Comparison of ENCODE assay signal across 8 cellular contexts in the genomic region with DNA sequence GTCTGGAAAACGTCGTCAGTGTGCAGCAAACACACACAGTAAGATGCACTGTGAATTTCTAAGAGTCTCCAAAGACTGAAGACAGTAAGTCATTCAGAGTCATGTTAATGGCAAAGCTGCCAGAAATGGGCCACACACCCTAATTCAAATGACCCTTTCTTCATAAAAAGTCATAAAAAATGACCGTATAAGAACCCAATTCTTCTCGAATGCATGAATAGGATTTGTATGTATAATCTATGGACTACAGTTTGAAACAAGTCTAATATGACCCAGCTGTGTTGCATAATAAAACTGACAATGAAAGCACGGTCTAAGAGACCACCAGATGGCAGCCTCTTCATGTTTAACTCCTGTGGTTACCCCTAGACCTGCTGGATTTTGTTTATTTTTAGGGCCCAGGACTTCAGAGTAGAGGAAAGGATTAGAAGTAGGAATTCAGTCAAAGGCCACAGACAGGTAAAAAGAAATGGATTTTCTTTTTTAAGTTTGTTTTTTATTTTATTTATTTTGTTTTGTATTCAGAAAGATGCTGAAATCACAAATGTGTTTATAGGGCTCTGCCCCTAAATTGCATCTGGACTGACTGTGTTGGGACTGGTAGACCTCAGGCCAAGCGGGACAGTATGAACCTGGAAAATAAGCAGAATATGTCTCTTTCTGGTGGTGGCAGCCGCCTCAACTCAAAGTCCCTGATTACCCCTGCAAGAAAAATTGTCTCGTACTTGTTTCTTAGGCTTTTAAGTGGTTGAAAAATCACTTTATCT. TPM values are rescaled to one million over a fixed set of nuclear protein-coding genes. Genes with fewer than 3 reads are reported as not detected.
A peak's percentile ranks its signal among the peaks of the same experiment; 100 is the strongest.
DNase-seq lines count a peak whose midpoint lies in the region; ATAC-seq and TF ChIP-seq lines count a peak whose summit lies in the region.

No MANE protein-coding gene starts in this region.

- H3K9ac ChIP-seq in fibroblast of lung (ENCODE audit: insufficient read depth, low read length): no peak overlapping the region

- no peaks in the 10 kb centered on the region for H3K36me3 Mint-ChIP-seq in Calu3 (ENCODE audit: insufficient read depth, unreplicated experiment)
- H3K36me3 Mint-ChIP-seq in naive thymus-derived CD4-positive, alpha-beta T cell: no peaks in the 10 kb centered on the region

- TF ChIP-seq CTCF in Calu3 (IDR thresholded peaks at IDR 0.05; ENCODE audit: unreplicated experiment) (peak; percentile 59), LNCaP clone FGC (IDR thresholded peaks at IDR 0.05; ENCODE audit: control insufficient read depth, extremely low read depth, insufficient read depth) (peak; percentile 71), RWPE1 (conservative IDR thresholded peaks at IDR 0.05; ENCODE audit: low read depth) (peak; percentile 78), fibroblast of lung (conservative IDR thresholded peaks at IDR 0.05 in 1 of 2, IDR thresholded peaks at IDR 0.05 in 1 of 2; ENCODE audit: low read depth in 1 of 2, low read length in 2 of 2) (peak; percentile 74 to 76)

- H3K9me3 Mint-ChIP-seq in Calu3 (ENCODE audit: low read depth, unreplicated experiment): no peaks in the 10 kb centered on the region
- H3K9me3 Mint-ChIP-seq in naive thymus-derived CD4-positive, alpha-beta T cell: peaks cover 0 to 8% (median 0%) of the 10 kb centered on the region in 11 donors

- no peak overlapping the region for H2AFZ ChIP-seq in fibroblast of lung (ENCODE audit: low read length)

- ATAC-seq in GM21367 (IDR thresholded peaks at IDR 0.05; ENCODE audit: unreplicated experiment) (peak; percentile 75), GM21737 (IDR thresholded peaks at IDR 0.05; ENCODE audit: unreplicated experiment) (no peak)
- no peak for ATAC-seq in naive thymus-derived CD4-positive, alpha-beta T cell

- no peak overlapping the region for H3K4me3 Mint-ChIP-seq in Calu3 (ENCODE audit: low read depth, unreplicated experiment)
- no peak overlapping the region for H3K4me3 Mint-ChIP-seq in naive thymus-derived CD4-positive, alpha-beta T cell

- DNase-seq in Calu3 (peak; percentile 44), LNCaP clone FGC (ENCODE audit: low read depth) (peak; percentile 26), RWPE1 (ENCODE audit: low spot score) (peak; percentile 62), fibroblast of lung (ENCODE audit: low read depth in 2 of 2) (peak; percentile 61 to 86), non-pigmented ciliary epithelial cell (ENCODE audit: low read depth) (peak; percentile 63)
- no peak for DNase-seq in naive thymus-derived CD4-positive, alpha-beta T cell

- peaks cover 11% of the 10 kb centered on the region for H3K27me3 Mint-ChIP-seq in Calu3 (ENCODE audit: unreplicated experiment)
- H3K27me3 Mint-ChIP-seq in naive thymus-derived CD4-positive, alpha-beta T cell: no peaks in the 10 kb centered on the region

- H3K4me3 ChIP-seq in LNCaP clone FGC (ENCODE audit: low read depth, low read length) (no peak overlapping the region), fibroblast of lung (replicated peaks in 1 of 4; ENCODE audit: control extremely low read depth in 1 of 4, insufficient read depth in 1 of 4, low read depth in 3 of 4, low read length in 4 of 4) (no peak overlapping the region)
- no peak overlapping the region for H3K4me3 ChIP-seq in naive thymus-derived CD4-positive, alpha-beta T cell (ENCODE audit: low read length)

- no peak overlapping the region for H3K27ac ChIP-seq in RWPE1
- H3K27ac ChIP-seq in fibroblast of lung (ENCODE audit: insufficient read depth, low read length): no peak overlapping the region
- H3K27ac ChIP-seq in naive thymus-derived CD4-positive, alpha-beta T cell (ENCODE audit: low read depth, low read length): no peak overlapping the region

- intact Hi-C loops in Calu3 (cut with micrococcal nuclease; ENCODE audit: unreplicated experiment): loop anchor here (1.0 to 5.0 kb wide), 4 partner anchors 371 to 733 kb away; no protein-coding TSS in a partner anchor
- intact Hi-C loops in naive thymus-derived CD4-positive, alpha-beta T cell (cut with micrococcal nuclease): loop anchor here in 1 of 2 donors (2.0 kb wide), 1 partner anchor 405 kb away; no protein-coding TSS in a partner anchor

- H3K27me3 ChIP-seq in fibroblast of lung (ENCODE audit: control insufficient read depth, insufficient read depth, low read length): no peaks in the 10 kb centered on the region
- no peaks in the 10 kb centered on the region for H3K27me3 ChIP-seq in naive thymus-derived CD4-positive, alpha-beta T cell (ENCODE audit: control insufficient read depth in 2 of 2, insufficient read depth in 2 of 2, low read length in 2 of 2)

- H4K20me1 ChIP-seq in fibroblast of lung (ENCODE audit: control insufficient read depth, extremely low read depth, insufficient read depth, low read length): no peaks in the 10 kb centered on the region

- H3K4me1 ChIP-seq in fibroblast of lung (ENCODE audit: control insufficient read depth, extremely low read depth, insufficient read depth, low read length): no peaks in the 10 kb centered on the region
- no peaks in the 10 kb centered on the region for H3K4me1 ChIP-seq in naive thymus-derived CD4-positive, alpha-beta T cell (ENCODE audit: control insufficient read depth in 2 of 2, insufficient read depth in 2 of 2, low read length in 2 of 2)

- H3K27ac Mint-ChIP-seq in Calu3 (ENCODE audit: unreplicated experiment): no peak overlapping the region
- H3K27ac Mint-ChIP-seq in naive thymus-derived CD4-positive, alpha-beta T cell: no peak overlapping the region

- H3K36me3 ChIP-seq in fibroblast of lung (ENCODE audit: control insufficient read depth, insufficient read depth, low read length): no peaks in the 10 kb centered on the region
- no peaks in the 10 kb centered on the region for H3K36me3 ChIP-seq in naive thymus-derived CD4-positive, alpha-beta T cell (ENCODE audit: control insufficient read depth in 2 of 3, insufficient read depth in 3 of 3, low read length in 3 of 3)

- CTCF ChIA-PET in Calu3 (lab: Charles Lee) (interaction anchor here (0.5 to 1.0 kb wide), 2 partner anchors 405 to 719 kb away, joined by 3 to 17 read pairs; a partner anchor contains a TSS), RWPE1 (lab: Yijun Ruan, JAX) (interaction anchor here (0.6 to 1.0 kb wide), 6 partner anchors 289 to 408 kb away, joined by 3 to 4 read pairs (median 3); no protein-coding TSS in a partner anchor)
- CTCF ChIA-PET in naive thymus-derived CD4-positive, alpha-beta T cell (lab: Charles Lee): no interaction called here

- POLR2A ChIA-PET in RWPE1 (lab: Yijun Ruan, JAX; ENCODE audit: low non-redundant PET): no interaction called here
- POLR2A ChIA-PET in naive thymus-derived CD4-positive, alpha-beta T cell (lab: Charles Lee): no interaction called here

- H3K4me1 Mint-ChIP-seq in Calu3 (ENCODE audit: low read depth, unreplicated experiment): no peaks in the 10 kb centered on the region
- H3K4me1 Mint-ChIP-seq in naive thymus-derived CD4-positive, alpha-beta T cell: no peaks in the 10 kb centered on the region

- H3K79me2 ChIP-seq in fibroblast of lung (ENCODE audit: control insufficient read depth, insufficient read depth, low read length): no peaks in the 10 kb centered on the region

- no peak overlapping the region for H3K4me2 ChIP-seq in fibroblast of lung (ENCODE audit: extremely low read depth, insufficient read depth, low read length)

- H3K9me3 ChIP-seq in fibroblast of lung (ENCODE audit: control insufficient read depth, insufficient read depth, low read depth, low read length): no peaks in the 10 kb centered on the region
- H3K9me3 ChIP-seq in naive thymus-derived CD4-positive, alpha-beta T cell (ENCODE audit: control insufficient read depth in 2 of 3, low read length in 3 of 3): no peaks in the 10 kb centered on the region

- no TSS peak for BruUV-seq in Calu3 (replicated peaks; lab: Mats Ljungman, UMichigan)

RNA-seq across cellular contexts. Expression of a gene that starts 32.1 kb away (rescaled TPM):
- not detected in 2 replicates for total RNA-seq in Calu3 (2022)
- under 0.01 TPM in 1 of 2 replicates, not detected in the other for total RNA-seq in fibroblast of lung
- polyA plus RNA-seq in fibroblast of lung: 0.03 TPM in 1 of 2 replicates, not detected in the other
- 0.02 TPM in 1 of 2 replicates, not detected in the other for polyA plus RNA-seq in fibroblast of lung (2012)
- not detected in 2 replicates for polyA minus RNA-seq in fibroblast of lung (ENCODE audit: low replicate concordance)
- not detected for total RNA-seq in naive thymus-derived CD4-positive, alpha-beta T cell
- not detected for polyA plus RNA-seq in naive thymus-derived CD4-positive, alpha-beta T cell

Comparison
In these comparisons a context has a peak if more than half of its experiments do, and no peak if none do; other contexts are left out.
1. DNase-seq: peak in Calu3 (single experiment), LNCaP clone FGC (single experiment), RWPE1 (single experiment), fibroblast of lung (2 of 2) and non-pigmented ciliary epithelial cell (single experiment); none in naive thymus-derived CD4-positive, alpha-beta T cell (0 of 9).
2. Peak in every context shown above with its lines, with median percentiles within 50 percentile points of each other: CTCF ChIP-seq.